22 cellular contexts compared by ENCODE assay signal in the genomic region with DNA sequence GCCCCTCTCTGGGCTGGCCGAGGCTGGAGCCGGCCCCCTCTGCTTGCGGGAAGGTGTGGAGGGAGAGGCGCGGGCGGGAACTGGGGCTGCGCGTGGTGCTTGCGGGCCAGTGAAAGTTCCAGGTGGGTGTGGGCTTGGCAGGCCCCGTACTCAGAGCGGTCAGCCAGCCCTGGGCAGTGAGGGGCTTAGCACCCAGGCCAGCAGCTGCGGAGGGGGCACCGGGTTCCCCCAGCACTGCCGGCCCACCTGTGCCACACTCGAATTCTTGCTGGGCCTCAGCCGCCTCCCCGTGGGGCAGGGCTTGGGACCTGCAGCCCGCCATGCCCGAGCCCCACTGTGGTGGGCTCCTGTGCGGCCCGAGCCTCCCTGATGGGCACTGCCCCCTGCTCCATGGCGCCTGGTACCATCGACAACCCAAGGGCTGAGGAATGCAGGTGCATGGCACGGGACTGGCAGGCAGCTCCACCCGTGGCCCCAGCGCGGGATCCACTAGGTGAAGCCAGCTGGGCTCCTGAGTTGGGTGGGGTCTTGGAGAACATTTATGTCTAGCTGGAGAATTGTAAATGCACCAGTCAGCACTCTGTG.
"Had no signal": no experiment of that assay in that cellular context is flagged by ENCODE, and none has a peak within 500 bp of the region (broad histone marks: within the 10 kb centered on the region; RNA-seq: fewer than 3 reads in every experiment).

No MANE protein-coding gene starts in this region.

- H3K4me3 Mint-ChIP-seq: dendritic cell treated with granulocyte-macrophage colony-stimulating factor and Interleukin-4, amounts not matched to agents 40 ng/mL and 50 ng/mL, for 4 days; effector memory CD8-positive, alpha-beta T cell; endodermal cell had no signal

- ATAC-seq: effector memory CD8-positive, alpha-beta T cell; esophagus mucosa; foreskin keratinocyte; gastrocnemius medialis; gastroesophageal sphincter; heart left ventricle; heart right ventricle had no signal

- H3K9me3 Mint-ChIP-seq: dendritic cell treated with granulocyte-macrophage colony-stimulating factor and Interleukin-4, amounts not matched to agents 40 ng/mL and 50 ng/mL, for 4 days; effector memory CD8-positive, alpha-beta T cell had no signal

- H3K27ac ChIP-seq: colonic mucosa, coronary artery, dorsolateral prefrontal cortex, epithelial cell of prostate, esophagus muscularis mucosa, esophagus squamous epithelium, foreskin keratinocyte, gastrocnemius medialis, gastroesophageal sphincter, heart left ventricle, heart right ventricle had no signal

- DNase-seq: colonic mucosa; cortex of kidney; dermis blood vessel endothelial cell; dorsolateral prefrontal cortex; effector CD4-positive, alpha-beta T cell; effector CD8-positive, alpha-beta T cell; effector memory CD8-positive, alpha-beta T cell; endodermal cell; esophagus squamous epithelium; foreskin fibroblast; foreskin keratinocyte; gastrocnemius medialis; glutamatergic neuron; head of caudate nucleus; heart left ventricle; heart right ventricle had no signal

- H3K4me1 ChIP-seq: colonic mucosa, foreskin keratinocyte, gastrocnemius medialis, gastroesophageal sphincter, heart left ventricle had no signal

- H3K27me3 Mint-ChIP-seq: dendritic cell treated with granulocyte-macrophage colony-stimulating factor and Interleukin-4, amounts not matched to agents 40 ng/mL and 50 ng/mL, for 4 days had no signal

- H3K27me3 ChIP-seq: colonic mucosa, esophagus muscularis mucosa, esophagus squamous epithelium, foreskin keratinocyte, gastrocnemius medialis, gastroesophageal sphincter, heart left ventricle, heart right ventricle had no signal

- H3K9me3 ChIP-seq: colonic mucosa, esophagus muscularis mucosa, esophagus squamous epithelium, gastrocnemius medialis, gastroesophageal sphincter, heart left ventricle had no signal

- H3K27ac Mint-ChIP-seq: dendritic cell treated with granulocyte-macrophage colony-stimulating factor and Interleukin-4, amounts not matched to agents 40 ng/mL and 50 ng/mL, for 4 days; effector memory CD8-positive, alpha-beta T cell; endodermal cell had no signal

- H3K36me3 ChIP-seq: colonic mucosa, esophagus muscularis mucosa, esophagus squamous epithelium, gastrocnemius medialis, gastroesophageal sphincter, heart left ventricle, heart right ventricle had no signal

- H3K4me3 ChIP-seq: colonic mucosa, coronary artery, dorsolateral prefrontal cortex, esophagus muscularis mucosa, esophagus squamous epithelium, gastrocnemius medialis, gastroesophageal sphincter, heart left ventricle, heart right ventricle had no signal
